In the genomic region with DNA sequence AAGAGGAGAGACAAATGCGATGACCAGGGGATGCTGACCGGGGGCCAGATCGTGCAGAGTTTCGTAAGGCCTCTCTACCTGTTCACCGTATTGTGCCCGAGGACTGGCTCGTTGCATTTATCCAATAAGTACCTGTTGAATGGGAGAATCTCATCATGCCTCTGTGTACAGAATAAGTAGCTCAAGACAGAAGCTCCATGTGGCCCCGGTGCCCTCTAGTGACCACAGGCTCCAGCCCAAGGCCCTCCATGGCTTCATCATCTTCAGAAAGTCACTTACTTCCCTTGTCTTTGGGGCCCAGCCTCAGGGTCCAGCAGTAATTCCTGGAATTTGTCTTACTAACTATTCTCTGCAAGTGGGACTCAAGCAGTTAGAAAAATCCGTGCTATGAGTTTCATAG, we compare ENCODE assay signal across 9 cellular contexts.
DNase-seq lines count a peak whose midpoint lies in the region; ATAC-seq and TF ChIP-seq lines count a peak whose summit lies in the region.
"Had no signal": no experiment of that assay in that cellular context is flagged by ENCODE, and none has a peak within 500 bp of the region (broad histone marks: within the 10 kb centered on the region; RNA-seq: fewer than 3 reads in every experiment).

No MANE protein-coding gene starts in this region.

- H3K36me3 Mint-ChIP-seq in T-helper 2 cell treated with Interferon-gamma antibody and Interleukin-4, amounts not matched to agents 5 μg/mL and 100 μg/mL, for 36 hours (ENCODE audit: low read depth), result no peaks in the 10 kb centered on the region

- TF ChIP-seq POLR2A in spleen (IDR thresholded peaks at IDR 0.05), result no peak

- peak in 8 of 11 experiments; percentile 10 to 48 (median 34) for TF ChIP-seq CTCF in spleen (IDR thresholded peaks at IDR 0.05 in 8 of 11, conservative IDR thresholded peaks at IDR 0.05 in 3 of 11)

- intact Hi-C loops in left ventricle myocardium superior (cut with micrococcal nuclease), result no loop called here
- intact Hi-C loops in spleen (cut with DNase I; ENCODE audit: low total_unique reads), result no loop called here
- intact Hi-C loops in posterior vena cava (cut with DNase I), result no loop called here

- H3K27me3 ChIP-seq in spleen (replicated peaks in 1 of 7), result no peaks in the 10 kb centered on the region

- DNase-seq in COR-L47 (lab: John Stamatoyannopoulos, UW), result peak; percentile 45
- peak; percentile 66 for DNase-seq in HT-29 (ENCODE audit: low spot score)
- peak; percentile 10 for DNase-seq in T-helper 2 cell treated with Interferon-gamma antibody and Interleukin-4, amounts not matched to agents 5 μg/mL and 100 μg/mL, for 36 hours (ENCODE audit: low spot score)
- peak; percentile 47 for DNase-seq in left ventricle myocardium superior
- DNase-seq in spleen, result no peak
- no peak for DNase-seq in posterior vena cava (ENCODE audit: low spot score)

- no peak overlapping the region for H3K27ac Mint-ChIP-seq in T-helper 2 cell treated with Interferon-gamma antibody and Interleukin-4, amounts not matched to agents 5 μg/mL and 100 μg/mL, for 36 hours

- H3K4me3 Mint-ChIP-seq in T-helper 2 cell treated with Interferon-gamma antibody and Interleukin-4, amounts not matched to agents 5 μg/mL and 100 μg/mL, for 36 hours, result no peak overlapping the region
- H3K4me3 Mint-ChIP-seq: central memory CD8-positive, alpha-beta T cell had no signal

- H3K36me3 ChIP-seq in spleen, result no peaks in the 10 kb centered on the region

- H3K27me3 Mint-ChIP-seq in T-helper 2 cell treated with Interferon-gamma antibody and Interleukin-4, amounts not matched to agents 5 μg/mL and 100 μg/mL, for 36 hours (ENCODE audit: low read depth), result peaks cover 17% of the 10 kb centered on the region
- H3K27me3 Mint-ChIP-seq: central memory CD8-positive, alpha-beta T cell had no signal

- no peaks in the 10 kb centered on the region for H3K9me3 ChIP-seq in spleen

- 84 to 92% (median 89%) methylated on average over 9 of the region's 9 CpGs for WGBS in spleen, 5 donors

- no peaks in the 10 kb centered on the region for H3K9me3 Mint-ChIP-seq in T-helper 2 cell treated with Interferon-gamma antibody and Interleukin-4, amounts not matched to agents 5 μg/mL and 100 μg/mL, for 36 hours
- H3K9me3 Mint-ChIP-seq: central memory CD8-positive, alpha-beta T cell had no signal

- peak; percentile 57 for ATAC-seq in left ventricle myocardium superior
- no peak for ATAC-seq in GM18867 (IDR thresholded peaks at IDR 0.05; ENCODE audit: unreplicated experiment)
- no peak for ATAC-seq in HG03469 (IDR thresholded peaks at IDR 0.05; ENCODE audit: unreplicated experiment)

- H3K27ac ChIP-seq in spleen, result no peak overlapping the region

- no peaks in the 10 kb centered on the region for H3K4me1 Mint-ChIP-seq in T-helper 2 cell treated with Interferon-gamma antibody and Interleukin-4, amounts not matched to agents 5 μg/mL and 100 μg/mL, for 36 hours (ENCODE audit: low read depth)
- H3K4me1 Mint-ChIP-seq: central memory CD8-positive, alpha-beta T cell had no signal

- H3K4me3 ChIP-seq in spleen, result no peak overlapping the region

- H3K4me1 ChIP-seq in spleen, result peaks cover 0 to 13% (median 6%) of the 10 kb centered on the region in 6 donors

Comparison
In these comparisons a context has a peak if more than half of its experiments do, and no peak if none do; other contexts are left out.
1. DNase-seq: peak in COR-L47 (single experiment), HT-29 (single experiment), T-helper 2 cell treated with Interferon-gamma antibody and Interleukin-4, amounts not matched to agents 5 μg/mL and 100 μg/mL, for 36 hours (single experiment) and left ventricle myocardium superior (single experiment); none in spleen (single experiment) and posterior vena cava (single experiment).